ENCODE assay signal across 1 cellular context in the genomic region with DNA sequence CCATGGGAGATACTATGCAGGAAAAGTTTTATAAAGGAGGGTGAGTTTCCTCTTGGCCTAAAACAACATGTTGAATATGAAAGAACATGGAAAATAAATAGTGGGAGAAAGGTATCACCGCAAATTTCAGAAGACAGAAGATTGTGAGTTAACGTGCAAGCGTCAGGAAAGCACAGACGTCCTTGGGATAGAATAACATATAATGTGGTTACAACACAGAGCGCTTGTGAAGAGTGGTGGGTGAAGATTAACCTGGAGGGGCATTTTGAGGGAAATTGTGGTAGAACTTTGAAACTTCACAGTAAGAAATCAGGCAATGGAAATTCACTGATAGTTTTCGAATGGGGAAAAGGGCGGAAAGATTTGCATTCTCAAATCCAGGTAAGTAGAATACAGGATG.
TF ChIP-seq lines count a peak whose summit lies in the region.

No MANE protein-coding gene starts in this region.

TF ChIP-seq in HepG2, 621 proteins besides CTCF, POLR2A, EP300 and RAD21 (continued from another document and continues in another):
- TF ChIP-seq, protein P1, sequence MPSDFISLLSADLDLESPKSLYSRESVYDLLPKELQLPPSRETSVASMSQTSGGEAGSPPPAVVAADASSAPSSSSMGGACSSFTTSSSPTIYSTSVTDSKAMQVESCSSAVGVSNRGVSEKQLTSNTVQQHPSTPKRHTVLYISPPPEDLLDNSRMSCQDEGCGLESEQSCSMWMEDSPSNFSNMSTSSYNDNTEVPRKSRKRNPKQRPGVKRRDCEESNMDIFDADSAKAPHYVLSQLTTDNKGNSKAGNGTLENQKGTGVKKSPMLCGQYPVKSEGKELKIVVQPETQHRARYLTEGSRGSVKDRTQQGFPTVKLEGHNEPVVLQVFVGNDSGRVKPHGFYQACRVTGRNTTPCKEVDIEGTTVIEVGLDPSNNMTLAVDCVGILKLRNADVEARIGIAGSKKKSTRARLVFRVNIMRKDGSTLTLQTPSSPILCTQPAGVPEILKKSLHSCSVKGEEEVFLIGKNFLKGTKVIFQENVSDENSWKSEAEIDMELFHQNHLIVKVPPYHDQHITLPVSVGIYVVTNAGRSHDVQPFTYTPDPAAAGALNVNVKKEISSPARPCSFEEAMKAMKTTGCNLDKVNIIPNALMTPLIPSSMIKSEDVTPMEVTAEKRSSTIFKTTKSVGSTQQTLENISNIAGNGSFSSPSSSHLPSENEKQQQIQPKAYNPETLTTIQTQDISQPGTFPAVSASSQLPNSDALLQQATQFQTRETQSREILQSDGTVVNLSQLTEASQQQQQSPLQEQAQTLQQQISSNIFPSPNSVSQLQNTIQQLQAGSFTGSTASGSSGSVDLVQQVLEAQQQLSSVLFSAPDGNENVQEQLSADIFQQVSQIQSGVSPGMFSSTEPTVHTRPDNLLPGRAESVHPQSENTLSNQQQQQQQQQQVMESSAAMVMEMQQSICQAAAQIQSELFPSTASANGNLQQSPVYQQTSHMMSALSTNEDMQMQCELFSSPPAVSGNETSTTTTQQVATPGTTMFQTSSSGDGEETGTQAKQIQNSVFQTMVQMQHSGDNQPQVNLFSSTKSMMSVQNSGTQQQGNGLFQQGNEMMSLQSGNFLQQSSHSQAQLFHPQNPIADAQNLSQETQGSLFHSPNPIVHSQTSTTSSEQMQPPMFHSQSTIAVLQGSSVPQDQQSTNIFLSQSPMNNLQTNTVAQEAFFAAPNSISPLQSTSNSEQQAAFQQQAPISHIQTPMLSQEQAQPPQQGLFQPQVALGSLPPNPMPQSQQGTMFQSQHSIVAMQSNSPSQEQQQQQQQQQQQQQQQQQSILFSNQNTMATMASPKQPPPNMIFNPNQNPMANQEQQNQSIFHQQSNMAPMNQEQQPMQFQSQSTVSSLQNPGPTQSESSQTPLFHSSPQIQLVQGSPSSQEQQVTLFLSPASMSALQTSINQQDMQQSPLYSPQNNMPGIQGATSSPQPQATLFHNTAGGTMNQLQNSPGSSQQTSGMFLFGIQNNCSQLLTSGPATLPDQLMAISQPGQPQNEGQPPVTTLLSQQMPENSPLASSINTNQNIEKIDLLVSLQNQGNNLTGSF (CRISPR knock-in tag; IDR thresholded peaks at IDR 0.05): no peak
- TF ChIP-seq ZNF792 (CRISPR knock-in tag; IDR thresholded peaks at IDR 0.05): no peak
- peak; percentile 68 for TF ChIP-seq HNF4A (CRISPR knock-in tag; IDR thresholded peaks at IDR 0.05)
- TF ChIP-seq, protein P2, sequence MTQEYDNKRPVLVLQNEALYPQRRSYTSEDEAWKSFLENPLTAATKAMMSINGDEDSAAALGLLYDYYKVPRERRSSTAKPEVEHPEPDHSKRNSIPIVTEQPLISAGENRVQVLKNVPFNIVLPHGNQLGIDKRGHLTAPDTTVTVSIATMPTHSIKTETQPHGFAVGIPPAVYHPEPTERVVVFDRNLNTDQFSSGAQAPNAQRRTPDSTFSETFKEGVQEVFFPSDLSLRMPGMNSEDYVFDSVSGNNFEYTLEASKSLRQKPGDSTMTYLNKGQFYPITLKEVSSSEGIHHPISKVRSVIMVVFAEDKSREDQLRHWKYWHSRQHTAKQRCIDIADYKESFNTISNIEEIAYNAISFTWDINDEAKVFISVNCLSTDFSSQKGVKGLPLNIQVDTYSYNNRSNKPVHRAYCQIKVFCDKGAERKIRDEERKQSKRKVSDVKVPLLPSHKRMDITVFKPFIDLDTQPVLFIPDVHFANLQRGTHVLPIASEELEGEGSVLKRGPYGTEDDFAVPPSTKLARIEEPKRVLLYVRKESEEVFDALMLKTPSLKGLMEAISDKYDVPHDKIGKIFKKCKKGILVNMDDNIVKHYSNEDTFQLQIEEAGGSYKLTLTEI (CRISPR knock-in tag; conservative IDR thresholded peaks at IDR 0.05): no peak
- TF ChIP-seq ZNF619 (CRISPR knock-in tag; IDR thresholded peaks at IDR 0.05): no peak
- no peak for TF ChIP-seq ZNF256 (CRISPR knock-in tag; conservative IDR thresholded peaks at IDR 0.05)
- peak; percentile 79; the same call in 1 of the 2 replicates for TF ChIP-seq MIXL1 (CRISPR knock-in tag; IDR thresholded peaks at IDR 0.05)
- peak; percentile 53 for TF ChIP-seq CEBPG (CRISPR knock-in tag; IDR thresholded peaks at IDR 0.05)
- TF ChIP-seq KAT7 (CRISPR knock-in tag; IDR thresholded peaks at IDR 0.05; ENCODE audit: borderline replicate concordance): no peak
- TF ChIP-seq KLF12 (CRISPR knock-in tag; IDR thresholded peaks at IDR 0.05; ENCODE audit: borderline replicate concordance): no peak
- no peak for TF ChIP-seq ZSCAN31 (CRISPR knock-in tag; IDR thresholded peaks at IDR 0.05; ENCODE audit: low read depth)
- TF ChIP-seq, protein P3, sequence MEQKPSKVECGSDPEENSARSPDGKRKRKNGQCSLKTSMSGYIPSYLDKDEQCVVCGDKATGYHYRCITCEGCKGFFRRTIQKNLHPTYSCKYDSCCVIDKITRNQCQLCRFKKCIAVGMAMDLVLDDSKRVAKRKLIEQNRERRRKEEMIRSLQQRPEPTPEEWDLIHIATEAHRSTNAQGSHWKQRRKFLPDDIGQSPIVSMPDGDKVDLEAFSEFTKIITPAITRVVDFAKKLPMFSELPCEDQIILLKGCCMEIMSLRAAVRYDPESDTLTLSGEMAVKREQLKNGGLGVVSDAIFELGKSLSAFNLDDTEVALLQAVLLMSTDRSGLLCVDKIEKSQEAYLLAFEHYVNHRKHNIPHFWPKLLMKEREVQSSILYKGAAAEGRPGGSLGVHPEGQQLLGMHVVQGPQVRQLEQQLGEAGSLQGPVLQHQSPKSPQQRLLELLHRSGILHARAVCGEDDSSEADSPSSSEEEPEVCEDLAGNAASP (CRISPR knock-in tag; IDR thresholded peaks at IDR 0.05; ENCODE audit: borderline replicate concordance): peak; percentile 53; the same call in 1 of the 2 replicates
- no peak; the same call in 1 of the 2 replicates for TF ChIP-seq PPARG (CRISPR knock-in tag; conservative IDR thresholded peaks at IDR 0.05)
- TF ChIP-seq TBP (CRISPR knock-in tag; IDR thresholded peaks at IDR 0.05): no peak
- no peak for TF ChIP-seq CHD2 (IDR thresholded peaks at IDR 0.05; ENCODE audit: low read depth, low read length)
- TF ChIP-seq, protein P4, sequence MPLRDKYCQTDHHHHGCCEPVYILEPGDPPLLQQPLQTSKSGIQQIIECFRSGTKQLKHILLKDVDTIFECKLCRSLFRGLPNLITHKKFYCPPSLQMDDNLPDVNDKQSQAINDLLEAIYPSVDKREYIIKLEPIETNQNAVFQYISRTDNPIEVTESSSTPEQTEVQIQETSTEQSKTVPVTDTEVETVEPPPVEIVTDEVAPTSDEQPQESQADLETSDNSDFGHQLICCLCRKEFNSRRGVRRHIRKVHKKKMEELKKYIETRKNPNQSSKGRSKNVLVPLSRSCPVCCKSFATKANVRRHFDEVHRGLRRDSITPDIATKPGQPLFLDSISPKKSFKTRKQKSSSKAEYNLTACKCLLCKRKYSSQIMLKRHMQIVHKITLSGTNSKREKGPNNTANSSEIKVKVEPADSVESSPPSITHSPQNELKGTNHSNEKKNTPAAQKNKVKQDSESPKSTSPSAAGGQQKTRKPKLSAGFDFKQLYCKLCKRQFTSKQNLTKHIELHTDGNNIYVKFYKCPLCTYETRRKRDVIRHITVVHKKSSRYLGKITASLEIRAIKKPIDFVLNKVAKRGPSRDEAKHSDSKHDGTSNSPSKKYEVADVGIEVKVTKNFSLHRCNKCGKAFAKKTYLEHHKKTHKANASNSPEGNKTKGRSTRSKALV (CRISPR knock-in tag; IDR thresholded peaks at IDR 0.05): peak; percentile 69; the same call in 1 of the 2 replicates
- TF ChIP-seq FOXA3 (CRISPR knock-in tag; IDR thresholded peaks at IDR 0.05): peak; percentile 38; the same call in 1 of the 2 replicates
- no peak for TF ChIP-seq ZNF766 (CRISPR knock-in tag; IDR thresholded peaks at IDR 0.05; ENCODE audit: borderline replicate concordance)
- TF ChIP-seq, protein P5, sequence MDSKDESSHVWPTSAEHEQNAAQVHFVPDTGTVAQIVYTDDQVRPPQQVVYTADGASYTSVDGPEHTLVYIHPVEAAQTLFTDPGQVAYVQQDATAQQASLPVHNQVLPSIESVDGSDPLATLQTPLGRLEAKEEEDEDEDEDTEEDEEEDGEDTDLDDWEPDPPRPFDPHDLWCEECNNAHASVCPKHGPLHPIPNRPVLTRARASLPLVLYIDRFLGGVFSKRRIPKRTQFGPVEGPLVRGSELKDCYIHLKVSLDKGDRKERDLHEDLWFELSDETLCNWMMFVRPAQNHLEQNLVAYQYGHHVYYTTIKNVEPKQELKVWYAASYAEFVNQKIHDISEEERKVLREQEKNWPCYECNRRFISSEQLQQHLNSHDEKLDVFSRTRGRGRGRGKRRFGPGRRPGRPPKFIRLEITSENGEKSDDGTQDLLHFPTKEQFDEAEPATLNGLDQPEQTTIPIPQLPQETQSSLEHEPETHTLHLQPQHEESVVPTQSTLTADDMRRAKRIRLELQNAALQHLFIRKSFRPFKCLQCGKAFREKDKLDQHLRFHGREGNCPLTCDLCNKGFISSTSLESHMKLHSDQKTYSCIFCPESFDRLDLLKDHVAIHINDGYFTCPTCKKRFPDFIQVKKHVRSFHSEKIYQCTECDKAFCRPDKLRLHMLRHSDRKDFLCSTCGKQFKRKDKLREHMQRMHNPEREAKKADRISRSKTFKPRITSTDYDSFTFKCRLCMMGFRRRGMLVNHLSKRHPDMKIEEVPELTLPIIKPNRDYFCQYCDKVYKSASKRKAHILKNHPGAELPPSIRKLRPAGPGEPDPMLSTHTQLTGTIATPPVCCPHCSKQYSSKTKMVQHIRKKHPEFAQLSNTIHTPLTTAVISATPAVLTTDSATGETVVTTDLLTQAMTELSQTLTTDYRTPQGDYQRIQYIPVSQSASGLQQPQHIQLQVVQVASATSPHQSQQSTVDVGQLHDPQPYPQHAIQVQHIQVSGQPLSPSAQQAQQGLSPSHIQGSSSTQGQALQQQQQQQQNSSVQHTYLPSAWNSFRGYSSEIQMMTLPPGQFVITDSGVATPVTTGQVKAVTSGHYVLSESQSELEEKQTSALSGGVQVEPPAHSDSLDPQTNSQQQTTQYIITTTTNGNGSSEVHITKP (CRISPR knock-in tag; IDR thresholded peaks at IDR 0.05; ENCODE audit: low read depth): no peak
- TF ChIP-seq GFI1 (CRISPR knock-in tag; IDR thresholded peaks at IDR 0.05; ENCODE audit: borderline replicate concordance): no peak
- TF ChIP-seq, protein P6, sequence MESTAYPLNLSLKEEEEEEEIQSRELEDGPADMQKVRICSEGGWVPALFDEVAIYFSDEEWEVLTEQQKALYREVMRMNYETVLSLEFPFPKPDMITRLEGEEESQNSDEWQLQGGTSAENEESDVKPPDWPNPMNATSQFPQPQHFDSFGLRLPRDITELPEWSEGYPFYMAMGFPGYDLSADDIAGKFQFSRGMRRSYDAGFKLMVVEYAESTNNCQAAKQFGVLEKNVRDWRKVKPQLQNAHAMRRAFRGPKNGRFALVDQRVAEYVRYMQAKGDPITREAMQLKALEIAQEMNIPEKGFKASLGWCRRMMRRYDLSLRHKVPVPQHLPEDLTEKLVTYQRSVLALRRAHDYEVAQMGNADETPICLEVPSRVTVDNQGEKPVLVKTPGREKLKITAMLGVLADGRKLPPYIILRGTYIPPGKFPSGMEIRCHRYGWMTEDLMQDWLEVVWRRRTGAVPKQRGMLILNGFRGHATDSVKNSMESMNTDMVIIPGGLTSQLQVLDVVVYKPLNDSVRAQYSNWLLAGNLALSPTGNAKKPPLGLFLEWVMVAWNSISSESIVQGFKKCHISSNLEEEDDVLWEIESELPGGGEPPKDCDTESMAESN (CRISPR knock-in tag; conservative IDR thresholded peaks at IDR 0.05): no peak
- TF ChIP-seq ZNF549 (CRISPR knock-in tag; IDR thresholded peaks at IDR 0.05): no peak
- TF ChIP-seq FLYWCH1 (CRISPR knock-in tag; IDR thresholded peaks at IDR 0.05): no peak
- TF ChIP-seq ARNTL (CRISPR knock-in tag; IDR thresholded peaks at IDR 0.05): 0 out of 2 replicates have a peak, but pooled peaks have one; percentile 39
- TF ChIP-seq ZSCAN20 (CRISPR knock-in tag; IDR thresholded peaks at IDR 0.05; ENCODE audit: borderline replicate concordance): 0 out of 2 replicates have a peak, but pooled peaks have one; percentile 37
- TF ChIP-seq PLRG1 (conservative IDR thresholded peaks at IDR 0.05): no peak
- peak; percentile 35; the same call in 1 of the 2 replicates for TF ChIP-seq SALL1 (CRISPR knock-in tag; IDR thresholded peaks at IDR 0.05)
- TF ChIP-seq ZSCAN22 (CRISPR knock-in tag; IDR thresholded peaks at IDR 0.05): no peak
- TF ChIP-seq, protein P7, sequence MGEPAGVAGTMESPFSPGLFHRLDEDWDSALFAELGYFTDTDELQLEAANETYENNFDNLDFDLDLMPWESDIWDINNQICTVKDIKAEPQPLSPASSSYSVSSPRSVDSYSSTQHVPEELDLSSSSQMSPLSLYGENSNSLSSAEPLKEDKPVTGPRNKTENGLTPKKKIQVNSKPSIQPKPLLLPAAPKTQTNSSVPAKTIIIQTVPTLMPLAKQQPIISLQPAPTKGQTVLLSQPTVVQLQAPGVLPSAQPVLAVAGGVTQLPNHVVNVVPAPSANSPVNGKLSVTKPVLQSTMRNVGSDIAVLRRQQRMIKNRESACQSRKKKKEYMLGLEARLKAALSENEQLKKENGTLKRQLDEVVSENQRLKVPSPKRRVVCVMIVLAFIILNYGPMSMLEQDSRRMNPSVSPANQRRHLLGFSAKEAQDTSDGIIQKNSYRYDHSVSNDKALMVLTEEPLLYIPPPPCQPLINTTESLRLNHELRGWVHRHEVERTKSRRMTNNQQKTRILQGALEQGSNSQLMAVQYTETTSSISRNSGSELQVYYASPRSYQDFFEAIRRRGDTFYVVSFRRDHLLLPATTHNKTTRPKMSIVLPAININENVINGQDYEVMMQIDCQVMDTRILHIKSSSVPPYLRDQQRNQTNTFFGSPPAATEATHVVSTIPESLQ (CRISPR knock-in tag; conservative IDR thresholded peaks at IDR 0.05): no peak
- TF ChIP-seq ZBTB7B (CRISPR knock-in tag; IDR thresholded peaks at IDR 0.05): 0 out of 2 replicates have a peak, but pooled peaks have one; percentile 36
- TF ChIP-seq GABPA (IDR thresholded peaks at IDR 0.05; ENCODE audit: low read depth, low read length): no peak
- TF ChIP-seq GABPA (CRISPR knock-in tag; IDR thresholded peaks at IDR 0.05; ENCODE audit: low read depth): no peak
- no peak for TF ChIP-seq ZBTB21 (CRISPR knock-in tag; IDR thresholded peaks at IDR 0.05)
- no peak for TF ChIP-seq ARNT2 (CRISPR knock-in tag; IDR thresholded peaks at IDR 0.05; ENCODE audit: low read depth)
